In the genomic region with DNA sequence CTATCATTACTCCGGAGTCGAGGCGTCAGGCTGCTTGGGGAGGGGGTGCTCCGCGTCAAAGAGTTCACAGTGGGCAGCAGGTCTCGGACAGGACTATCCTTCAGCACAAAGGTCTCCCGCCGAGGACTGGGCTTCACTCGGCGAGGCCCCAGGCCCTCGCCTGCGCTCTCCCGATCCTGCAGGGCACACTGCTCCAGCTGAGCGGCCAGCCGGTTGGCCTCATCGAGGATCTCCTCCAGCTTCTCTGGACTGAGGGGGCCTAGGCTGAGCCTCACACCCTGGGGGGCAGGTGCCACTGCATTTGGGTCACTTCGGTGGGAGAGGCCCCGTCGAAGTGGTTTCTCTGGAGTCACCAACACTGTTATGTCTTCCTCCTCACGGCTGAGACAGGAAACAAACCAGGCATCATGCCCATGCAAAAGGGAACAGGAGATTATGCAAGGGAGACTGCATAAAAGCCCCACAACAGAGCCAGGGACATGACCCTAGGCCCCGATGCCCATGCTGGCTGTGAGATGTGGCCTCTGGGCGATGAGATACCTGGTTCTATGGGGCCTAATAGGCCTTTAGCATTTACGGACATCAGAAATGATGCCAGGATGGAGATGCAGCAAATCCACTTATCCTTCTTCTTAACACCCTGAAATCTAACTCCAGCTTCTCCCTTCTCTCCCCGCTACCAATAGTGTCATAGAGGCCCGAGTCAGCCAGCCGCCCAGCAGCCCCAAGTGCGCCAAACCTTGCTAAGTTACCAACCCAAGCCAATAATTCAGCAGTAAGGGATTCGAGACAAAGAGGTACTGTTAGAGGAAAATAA, we compare ENCODE assay signal across 2 cellular contexts.
TF ChIP-seq lines count a peak whose summit lies in the region.

No MANE protein-coding gene starts in this region.

TF ChIP-seq in K562, 482 proteins besides CTCF, POLR2A, EP300 and RAD21:
- TF ChIP-seq, protein P1, sequence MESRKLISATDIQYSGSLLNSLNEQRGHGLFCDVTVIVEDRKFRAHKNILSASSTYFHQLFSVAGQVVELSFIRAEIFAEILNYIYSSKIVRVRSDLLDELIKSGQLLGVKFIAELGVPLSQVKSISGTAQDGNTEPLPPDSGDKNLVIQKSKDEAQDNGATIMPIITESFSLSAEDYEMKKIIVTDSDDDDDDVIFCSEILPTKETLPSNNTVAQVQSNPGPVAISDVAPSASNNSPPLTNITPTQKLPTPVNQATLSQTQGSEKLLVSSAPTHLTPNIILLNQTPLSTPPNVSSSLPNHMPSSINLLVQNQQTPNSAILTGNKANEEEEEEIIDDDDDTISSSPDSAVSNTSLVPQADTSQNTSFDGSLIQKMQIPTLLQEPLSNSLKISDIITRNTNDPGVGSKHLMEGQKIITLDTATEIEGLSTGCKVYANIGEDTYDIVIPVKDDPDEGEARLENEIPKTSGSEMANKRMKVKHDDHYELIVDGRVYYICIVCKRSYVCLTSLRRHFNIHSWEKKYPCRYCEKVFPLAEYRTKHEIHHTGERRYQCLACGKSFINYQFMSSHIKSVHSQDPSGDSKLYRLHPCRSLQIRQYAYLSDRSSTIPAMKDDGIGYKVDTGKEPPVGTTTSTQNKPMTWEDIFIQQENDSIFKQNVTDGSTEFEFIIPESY (CRISPR knock-in tag; IDR thresholded peaks at IDR 0.05), result peak; percentile 94
- TF ChIP-seq, protein P2, sequence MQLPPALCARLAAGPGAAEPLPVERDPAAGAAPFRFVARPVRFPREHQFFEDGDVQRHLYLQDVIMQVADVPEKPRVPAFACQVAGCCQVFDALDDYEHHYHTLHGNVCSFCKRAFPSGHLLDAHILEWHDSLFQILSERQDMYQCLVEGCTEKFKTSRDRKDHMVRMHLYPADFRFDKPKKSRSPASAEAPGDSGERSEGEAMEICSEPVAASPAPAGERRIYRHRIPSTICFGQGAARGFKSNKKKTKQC (CRISPR knock-in tag; IDR thresholded peaks at IDR 0.05), result no peak
- TF ChIP-seq, protein P3, sequence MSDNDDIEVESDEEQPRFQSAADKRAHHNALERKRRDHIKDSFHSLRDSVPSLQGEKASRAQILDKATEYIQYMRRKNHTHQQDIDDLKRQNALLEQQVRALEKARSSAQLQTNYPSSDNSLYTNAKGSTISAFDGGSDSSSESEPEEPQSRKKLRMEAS (CRISPR knock-in tag; IDR thresholded peaks at IDR 0.05), result 0 out of 2 replicates have a peak, but pooled peaks have one; percentile 26
- peak; percentile 52; the same call in 1 of the 2 replicates for TF ChIP-seq POLR2G (IDR thresholded peaks at IDR 0.05; ENCODE audit: low read depth, low read length)
- peak; percentile 60; the same call in 1 of the 2 replicates for TF ChIP-seq RBFOX2 (IDR thresholded peaks at IDR 0.05; ENCODE audit: low read depth, low read length)
- TF ChIP-seq NFIC (IDR thresholded peaks at IDR 0.05), result 0 out of 2 replicates have a peak, but pooled peaks have one; percentile 12

TF ChIP-seq in HEK293T, 16 proteins besides CTCF, POLR2A, EP300 and RAD21:
- no peak for TF ChIP-seq SUZ12 (IDR thresholded peaks at IDR 0.05)
- no peak for TF ChIP-seq LEF1 (IDR thresholded peaks at IDR 0.05; ENCODE audit: borderline replicate concordance)
